In the genomic region with DNA sequence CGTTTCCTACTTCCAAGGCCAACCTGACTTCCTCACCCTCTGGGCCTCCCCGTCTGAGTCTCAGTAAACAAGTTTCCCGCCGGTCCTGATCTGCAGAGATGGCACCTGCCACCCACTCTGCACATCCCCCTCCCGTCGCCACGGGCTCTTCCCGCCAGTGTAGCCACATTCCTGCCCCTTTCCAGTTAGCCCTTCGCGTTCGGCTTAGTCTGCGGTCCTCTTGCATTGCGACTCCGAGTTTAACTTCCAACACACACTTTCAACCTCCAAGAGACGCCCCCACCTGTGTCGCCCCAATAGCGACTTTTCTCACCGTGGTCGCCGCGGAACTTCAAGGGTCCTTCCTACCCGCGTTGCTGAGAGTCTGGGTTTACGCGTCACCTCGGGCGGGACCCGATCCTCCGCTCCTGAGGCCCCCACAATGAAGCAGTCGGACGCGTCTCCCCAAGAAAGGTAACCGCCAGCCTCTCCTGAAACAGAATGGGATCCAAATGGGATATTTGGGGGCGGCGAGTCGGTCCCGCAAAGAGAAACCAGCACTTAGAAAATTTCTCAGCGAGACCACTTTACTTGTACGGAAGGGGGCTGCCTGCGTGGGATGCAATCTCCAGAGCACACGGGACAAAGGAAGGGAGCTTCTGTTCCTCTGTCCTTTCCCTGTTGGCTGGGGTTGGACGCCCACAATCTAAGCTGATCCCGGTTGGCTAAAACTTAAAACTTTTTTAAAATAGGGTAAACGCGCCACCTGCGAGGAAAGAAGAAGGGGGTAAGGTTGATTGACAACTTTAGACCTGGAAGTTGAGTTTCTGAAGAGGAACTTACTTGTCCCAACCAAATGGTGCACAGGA, we compare ENCODE assay signal across 1 cellular context.
A peak's percentile ranks its signal among the peaks of the same experiment; 100 is the strongest.
TF ChIP-seq lines count a peak whose summit lies in the region.

No MANE protein-coding gene starts in this region.

TF ChIP-seq in HepG2, 621 proteins besides CTCF, POLR2A, EP300 and RAD21 (continued from another document and continues in another):
- TF ChIP-seq NFAT5 (CRISPR knock-in tag; IDR thresholded peaks at IDR 0.05), result 0 out of 2 replicates have a peak, but pooled peaks have one; percentile 26
- TF ChIP-seq ZFP90 (CRISPR knock-in tag; IDR thresholded peaks at IDR 0.05; ENCODE audit: borderline replicate concordance), result peak; percentile 93
- TF ChIP-seq ZNF629 (CRISPR knock-in tag; conservative IDR thresholded peaks at IDR 0.05), result no peak
- TF ChIP-seq ZBTB38 (CRISPR knock-in tag; IDR thresholded peaks at IDR 0.05), result peak; percentile 51; the same call in 1 of the 2 replicates
- TF ChIP-seq ASH2L (IDR thresholded peaks at IDR 0.05; ENCODE audit: insufficient read length, low read depth, low read length), result peak; percentile 36
- no peak for TF ChIP-seq CREB1 (IDR thresholded peaks at IDR 0.05)
- no peak for TF ChIP-seq CREB1 (CRISPR knock-in tag; IDR thresholded peaks at IDR 0.05)
- 0 out of 2 replicates have a peak, but pooled peaks have one; percentile 47 for TF ChIP-seq ZNF546 (CRISPR knock-in tag; conservative IDR thresholded peaks at IDR 0.05)
- TF ChIP-seq ZNF260 (CRISPR knock-in tag; IDR thresholded peaks at IDR 0.05; ENCODE audit: borderline replicate concordance, low read depth), result no peak
- no peak for TF ChIP-seq SRF (IDR thresholded peaks at IDR 0.05; ENCODE audit: low read depth, low read length)
- TF ChIP-seq MAZ (IDR thresholded peaks at IDR 0.05; ENCODE audit: borderline replicate concordance, low read depth, low read length), result no peak
- peak; percentile 48; the same call in 1 of the 2 replicates for TF ChIP-seq MAZ (CRISPR knock-in tag; IDR thresholded peaks at IDR 0.05; ENCODE audit: low read depth)
- TF ChIP-seq MEF2D (CRISPR knock-in tag; IDR thresholded peaks at IDR 0.05), result peak; percentile 34; the same call in 1 of the 2 replicates
- peak; percentile 74 for TF ChIP-seq HNRNPL (IDR thresholded peaks at IDR 0.05; ENCODE audit: low read depth, low read length)
- TF ChIP-seq GMEB1 (CRISPR knock-in tag; IDR thresholded peaks at IDR 0.05; ENCODE audit: borderline replicate concordance), result peak; percentile 19; the same call in 1 of the 2 replicates
- TF ChIP-seq HIVEP1 (CRISPR knock-in tag; IDR thresholded peaks at IDR 0.05), result 0 out of 2 replicates have a peak, but pooled peaks have one; percentile 40
- TF ChIP-seq BCLAF1 (IDR thresholded peaks at IDR 0.05), result no peak
- 0 out of 2 replicates have a peak, but pooled peaks have one; percentile 15 for TF ChIP-seq ZNF337 (CRISPR knock-in tag; IDR thresholded peaks at IDR 0.05; ENCODE audit: borderline replicate concordance, low read depth)
- no peak for TF ChIP-seq ZFP1 (CRISPR knock-in tag; IDR thresholded peaks at IDR 0.05)
- no peak for TF ChIP-seq ZUFSP (CRISPR knock-in tag; IDR thresholded peaks at IDR 0.05; ENCODE audit: borderline replicate concordance)
- peak; percentile 49; the same call in 1 of the 2 replicates for TF ChIP-seq ZNF770 (CRISPR knock-in tag; IDR thresholded peaks at IDR 0.05)
- TF ChIP-seq ZNF557 (CRISPR knock-in tag; IDR thresholded peaks at IDR 0.05), result no peak
- TF ChIP-seq MXD1 (CRISPR knock-in tag; IDR thresholded peaks at IDR 0.05), result no peak
- TF ChIP-seq ZMYM4 (CRISPR knock-in tag; IDR thresholded peaks at IDR 0.05), result no peak
- no peak for TF ChIP-seq ZNF674 (CRISPR knock-in tag; IDR thresholded peaks at IDR 0.05; ENCODE audit: low read depth)
- no peak for TF ChIP-seq GABPA (IDR thresholded peaks at IDR 0.05; ENCODE audit: low read depth, low read length)
- peak; percentile 50 for TF ChIP-seq GABPA (CRISPR knock-in tag; IDR thresholded peaks at IDR 0.05; ENCODE audit: low read depth)
- TF ChIP-seq, protein P1, sequence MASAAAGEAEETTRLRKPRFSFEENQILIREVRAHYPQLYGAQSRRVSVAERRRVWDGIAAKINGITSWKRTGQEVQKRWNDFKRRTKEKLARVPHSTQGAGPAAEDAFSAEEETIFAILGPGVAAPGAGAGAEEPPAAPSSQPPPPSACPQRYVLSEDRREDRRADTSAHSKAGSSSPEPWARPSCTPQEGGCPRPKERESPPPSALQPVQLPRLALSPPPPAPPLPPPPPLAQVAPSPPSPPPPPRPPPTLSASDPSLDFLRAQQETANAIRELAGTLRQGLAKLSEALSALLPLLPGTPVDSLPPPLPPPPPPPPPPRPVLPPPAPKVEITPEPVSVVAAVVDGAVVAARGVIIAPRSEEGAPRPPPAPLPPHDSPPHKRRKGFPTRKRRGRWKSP (CRISPR knock-in tag; IDR thresholded peaks at IDR 0.05), result peak; percentile 31
- TF ChIP-seq NCOR1 (IDR thresholded peaks at IDR 0.05; ENCODE audit: borderline replicate concordance, low read length), result no peak; the same call in 1 of the 2 replicates
- TF ChIP-seq POGK (CRISPR knock-in tag; conservative IDR thresholded peaks at IDR 0.05), result peak; percentile 49; the same call in 1 of the 2 replicates
- no peak for TF ChIP-seq PHB2 (IDR thresholded peaks at IDR 0.05; ENCODE audit: partially characterized antibody)
- TF ChIP-seq TCF7 (IDR thresholded peaks at IDR 0.05; ENCODE audit: low read depth), result peak; percentile 36; the same call in 1 of the 2 replicates
- TF ChIP-seq ZNF556 (CRISPR knock-in tag; IDR thresholded peaks at IDR 0.05; ENCODE audit: borderline replicate concordance), result peak; percentile 33; the same call in 1 of the 2 replicates
